In the genomic region with DNA sequence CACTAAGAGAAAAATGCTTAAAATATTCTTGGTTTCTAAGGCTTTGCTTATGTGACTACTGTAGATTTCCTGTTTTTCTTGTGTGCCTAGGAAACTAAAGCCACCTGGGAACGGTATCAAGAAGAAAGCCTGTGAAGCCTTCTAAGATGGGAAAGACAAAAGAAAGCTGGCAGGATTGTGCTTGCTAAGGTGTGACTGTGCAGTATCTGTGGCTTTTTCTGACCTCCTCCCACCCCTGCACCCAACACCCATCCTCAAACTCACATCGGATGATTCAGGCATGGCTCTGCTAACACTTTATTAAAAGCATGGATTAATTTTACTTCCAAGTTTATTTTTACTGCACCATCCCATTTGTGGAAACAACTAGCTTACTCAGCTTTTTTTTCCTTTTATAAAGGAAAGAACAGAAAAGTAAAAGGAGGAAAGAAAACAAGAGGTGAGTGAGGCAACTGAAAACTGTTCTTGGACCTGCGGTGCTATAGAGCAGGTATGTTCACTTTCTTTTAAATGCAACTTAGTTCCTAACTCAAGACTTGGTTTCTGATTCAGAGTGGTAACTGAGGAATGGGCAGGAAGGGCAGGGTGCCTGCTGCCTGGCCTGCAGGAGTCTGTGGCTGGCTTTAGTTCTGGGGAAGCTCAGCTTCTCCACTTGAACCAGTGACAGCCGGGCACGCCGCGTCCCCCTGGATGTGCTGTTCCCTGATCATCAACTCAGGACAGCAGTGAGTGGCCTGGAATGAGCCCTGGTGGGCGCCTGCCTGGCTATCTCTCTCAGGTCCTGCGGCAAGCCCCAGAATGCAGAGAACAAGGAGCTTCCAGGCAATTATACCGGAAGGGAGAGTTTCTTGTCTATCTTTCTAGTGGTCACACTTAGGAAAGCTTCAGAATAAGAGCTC, we compare ENCODE assay signal across 10 cellular contexts. TPM values are rescaled to one million over a fixed set of nuclear protein-coding genes. Genes with fewer than 3 reads are reported as not detected.
A peak's percentile ranks its signal among the peaks of the same experiment; 100 is the strongest.
DNase-seq lines count a peak whose midpoint lies in the region; ATAC-seq and TF ChIP-seq lines count a peak whose summit lies in the region.
"Had no signal": no experiment of that assay in that cellular context is flagged by ENCODE, and none has a peak within 500 bp of the region (broad histone marks: within the 10 kb centered on the region; RNA-seq: fewer than 3 reads in every experiment).

A gene with protein sequence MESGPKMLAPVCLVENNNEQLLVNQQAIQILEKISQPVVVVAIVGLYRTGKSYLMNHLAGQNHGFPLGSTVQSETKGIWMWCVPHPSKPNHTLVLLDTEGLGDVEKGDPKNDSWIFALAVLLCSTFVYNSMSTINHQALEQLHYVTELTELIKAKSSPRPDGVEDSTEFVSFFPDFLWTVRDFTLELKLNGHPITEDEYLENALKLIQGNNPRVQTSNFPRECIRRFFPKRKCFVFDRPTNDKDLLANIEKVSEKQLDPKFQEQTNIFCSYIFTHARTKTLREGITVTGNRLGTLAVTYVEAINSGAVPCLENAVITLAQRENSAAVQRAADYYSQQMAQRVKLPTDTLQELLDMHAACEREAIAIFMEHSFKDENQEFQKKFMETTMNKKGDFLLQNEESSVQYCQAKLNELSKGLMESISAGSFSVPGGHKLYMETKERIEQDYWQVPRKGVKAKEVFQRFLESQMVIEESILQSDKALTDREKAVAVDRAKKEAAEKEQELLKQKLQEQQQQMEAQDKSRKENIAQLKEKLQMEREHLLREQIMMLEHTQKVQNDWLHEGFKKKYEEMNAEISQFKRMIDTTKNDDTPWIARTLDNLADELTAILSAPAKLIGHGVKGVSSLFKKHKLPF (plus strand): TSS at position 422 of the 899 bp plus-strand sequence. CDS start 4,493 bp downstream, outside the sequence.

- H3K27ac Mint-ChIP-seq in activated CD4-positive, alpha-beta T cell treated with anti-CD3 and anti-CD28 coated beads, Interleukin-2, amount 10 ng/mL, durations not matched to agents 7 days and 5 days = peak within 1 kb of the TSS; percentile 87
- H3K27ac Mint-ChIP-seq in stimulated activated naive B cell treated with anti-CD40 and anti-IgM and Interleukin-4, amounts not matched to agents 10 μg/mL and 1 μg/mL and 100 μg/mL, for 72 hours = no peak within 1 kb of the TSS

- POLR2A ChIA-PET in activated CD4-positive, alpha-beta T cell treated with anti-CD3 and anti-CD28 coated beads, Interleukin-2, amount 10 ng/mL, durations not matched to agents 7 days and 5 days (lab: Charles Lee) = interaction anchor here (0.5 to 0.7 kb wide), 2 partner anchors 10 to 261 kb away, joined by 3 read pairs; no protein-coding TSS in a partner anchor

- H3K4me1 ChIP-seq in mammary epithelial cell (ENCODE audit: insufficient read depth, low read length) = peaks cover 26% of the 10 kb centered on the region
- peaks cover 7% of the 10 kb centered on the region for H3K4me1 ChIP-seq in effector memory CD4-positive, alpha-beta T cell (ENCODE audit: control insufficient read depth, insufficient read depth, low read length, poor library complexity, severe bottlenecking)

- 37% methylated on average over 10 of the region's 10 CpGs for WGBS in mammary epithelial cell (ENCODE audit: low coverage, missing lambda C conversion rate)

- no TSS peak for BruUV-seq in mammary epithelial cell (replicated peaks; lab: Mats Ljungman, UMichigan)

- no peak for DNase-seq in activated CD4-positive, alpha-beta T cell treated with anti-CD3 and anti-CD28 coated beads, Interleukin-2, amount 10 ng/mL, durations not matched to agents 7 days and 5 days
- DNase-seq in activated CD4-positive, alpha-beta T cell treated with anti-CD3 and anti-CD28 coated beads, Interleukin-2, amount 50 U/mL, for 4 hours = no peak
- DNase-seq in mammary epithelial cell (peak; percentile 92), cortex of kidney (lab: John Stamatoyannopoulos, UW) (no peak), NCI-H774 (lab: John Stamatoyannopoulos, UW) (no peak)
- DNase-seq in stimulated activated naive B cell treated with anti-CD40 and anti-IgM and Interleukin-4, amounts not matched to agents 10 μg/mL and 1 μg/mL and 100 μg/mL, for 72 hours = no peak
- DNase-seq in effector memory CD4-positive, alpha-beta T cell = no peak
- DNase-seq: activated CD8-positive, alpha-beta memory T cell treated with anti-CD3 and anti-CD28 coated beads for 24 hours had no signal

- CTCF ChIA-PET in activated CD4-positive, alpha-beta T cell treated with anti-CD3 and anti-CD28 coated beads, Interleukin-2, amount 10 ng/mL, durations not matched to agents 7 days and 5 days (lab: Charles Lee) = interaction anchor here (0.6 to 1.9 kb wide), 7 partner anchors 44 to 278 kb away, joined by 3 to 9 read pairs (median 4); no protein-coding TSS in a partner anchor
- CTCF ChIA-PET in mammary epithelial cell (lab: Charles Lee; ENCODE audit: low non-redundant PET) = interaction anchor here (0.6 to 0.8 kb wide), 4 partner anchors 43 to 341 kb away, joined by 3 to 5 read pairs (median 3); a partner anchor contains a TSS

- in situ Hi-C loops in mammary epithelial cell (cut with MboI; ENCODE audit: low sequenced_read_pairs in 2 of 2) = loop anchor here in 1 of 2 donors (5.0 to 10.0 kb wide), 2 partner anchors 88 to 259 kb away; no protein-coding TSS in a partner anchor

- H2AFZ ChIP-seq in mammary epithelial cell (ENCODE audit: low read depth, low read length) = peak within 1 kb of the TSS; percentile 92

- peaks cover 24% of the 10 kb centered on the region for H3K4me1 Mint-ChIP-seq in activated CD4-positive, alpha-beta T cell treated with anti-CD3 and anti-CD28 coated beads, Interleukin-2, amount 10 ng/mL, durations not matched to agents 7 days and 5 days
- peaks cover 4 to 13% of the 10 kb centered on the region in 2 donors for H3K4me1 Mint-ChIP-seq in stimulated activated naive B cell treated with anti-CD40 and anti-IgM and Interleukin-4, amounts not matched to agents 10 μg/mL and 1 μg/mL and 100 μg/mL, for 72 hours

- no peaks in the 10 kb centered on the region for H3K9me3 ChIP-seq in mammary epithelial cell (replicated peaks; ENCODE audit: insufficient read depth, low read length)
- H3K9me3 ChIP-seq in effector memory CD4-positive, alpha-beta T cell (ENCODE audit: control insufficient read depth, low read length) = no peaks in the 10 kb centered on the region

- no peaks in the 10 kb centered on the region for H4K20me1 ChIP-seq in mammary epithelial cell (ENCODE audit: insufficient read depth, low read length)

- intact Hi-C loops in mammary epithelial cell (cut with micrococcal nuclease) = loop anchor here (1.0 kb wide), 2 partner anchors 87 to 91 kb away; no protein-coding TSS in a partner anchor

- H3K9me3 Mint-ChIP-seq in activated CD4-positive, alpha-beta T cell treated with anti-CD3 and anti-CD28 coated beads, Interleukin-2, amount 10 ng/mL, durations not matched to agents 7 days and 5 days = peaks cover 3% of the 10 kb centered on the region
- no peaks in the 10 kb centered on the region for H3K9me3 Mint-ChIP-seq in stimulated activated naive B cell treated with anti-CD40 and anti-IgM and Interleukin-4, amounts not matched to agents 10 μg/mL and 1 μg/mL and 100 μg/mL, for 72 hours

- no peaks in the 10 kb centered on the region for H3K36me3 ChIP-seq in mammary epithelial cell (ENCODE audit: insufficient read depth, low read length)
- no peaks in the 10 kb centered on the region for H3K36me3 ChIP-seq in effector memory CD4-positive, alpha-beta T cell (ENCODE audit: control insufficient read depth, insufficient read depth, low read length)

- H3K4me3 Mint-ChIP-seq in activated CD4-positive, alpha-beta T cell treated with anti-CD3 and anti-CD28 coated beads, Interleukin-2, amount 10 ng/mL, durations not matched to agents 7 days and 5 days = peak within 1 kb of the TSS; percentile 45
- H3K4me3 Mint-ChIP-seq in stimulated activated naive B cell treated with anti-CD40 and anti-IgM and Interleukin-4, amounts not matched to agents 10 μg/mL and 1 μg/mL and 100 μg/mL, for 72 hours = no peak within 1 kb of the TSS

- no peaks in the 10 kb centered on the region for H3K27me3 ChIP-seq in mammary epithelial cell (ENCODE audit: insufficient read depth, low read length)
- H3K27me3 ChIP-seq in effector memory CD4-positive, alpha-beta T cell (replicated peaks; ENCODE audit: control insufficient read depth, insufficient read depth, low read length, poor library complexity, severe bottlenecking) = no peaks in the 10 kb centered on the region

- TF ChIP-seq CTCF in mammary epithelial cell (conservative IDR thresholded peaks at IDR 0.05 in 1 of 2, IDR thresholded peaks at IDR 0.05 in 1 of 2; ENCODE audit: extremely low read depth in 1 of 2, insufficient read depth in 1 of 2, low read depth in 1 of 2, low read length in 2 of 2) = no peak

- peak; percentile 24 for ATAC-seq in HG03342 (IDR thresholded peaks at IDR 0.05; ENCODE audit: unreplicated experiment)
- ATAC-seq in stimulated activated naive B cell treated with anti-CD40 and anti-IgM and Interleukin-4, amounts not matched to agents 10 μg/mL and 1 μg/mL and 100 μg/mL, for 72 hours (replicated peaks) = peak; percentile 27 to 34

- H3K27me3 Mint-ChIP-seq in activated CD4-positive, alpha-beta T cell treated with anti-CD3 and anti-CD28 coated beads, Interleukin-2, amount 10 ng/mL, durations not matched to agents 7 days and 5 days = peaks cover 9% of the 10 kb centered on the region
- H3K27me3 Mint-ChIP-seq in stimulated activated naive B cell treated with anti-CD40 and anti-IgM and Interleukin-4, amounts not matched to agents 10 μg/mL and 1 μg/mL and 100 μg/mL, for 72 hours = no peaks in the 10 kb centered on the region

- H3K79me2 ChIP-seq in mammary epithelial cell (ENCODE audit: insufficient read depth, low read length) = peaks cover 3% of the 10 kb centered on the region

- peak within 1 kb of the TSS; percentile 75 for H3K9ac ChIP-seq in mammary epithelial cell (ENCODE audit: insufficient read depth, low read length)

- dilution Hi-C loops in mammary epithelial cell (cut with HindIII; ENCODE audit: low sequenced_read_pairs) = loop anchor here (5.0 kb wide), 1 partner anchor 83 kb away; no protein-coding TSS in a partner anchor

- H3K4me3 ChIP-seq in mammary epithelial cell (replicated peaks in 1 of 3; ENCODE audit: insufficient read depth in 1 of 3, low read depth in 2 of 3, low read length in 3 of 3) = peak within 1 kb of the TSS; percentile 24 to 57 (median 44)
- no peak within 1 kb of the TSS for H3K4me3 ChIP-seq in effector memory CD4-positive, alpha-beta T cell (ENCODE audit: insufficient read depth, low read depth, low read length, poor library complexity, severe bottlenecking)

- peaks cover 6% of the 10 kb centered on the region for H3K36me3 Mint-ChIP-seq in activated CD4-positive, alpha-beta T cell treated with anti-CD3 and anti-CD28 coated beads, Interleukin-2, amount 10 ng/mL, durations not matched to agents 7 days and 5 days (ENCODE audit: low read depth)
- H3K36me3 Mint-ChIP-seq in stimulated activated naive B cell treated with anti-CD40 and anti-IgM and Interleukin-4, amounts not matched to agents 10 μg/mL and 1 μg/mL and 100 μg/mL, for 72 hours = no peaks in the 10 kb centered on the region

- H3K27ac ChIP-seq in mammary epithelial cell (ENCODE audit: insufficient read depth, low read depth, low read length) = peak within 1 kb of the TSS; percentile 96
- H3K27ac ChIP-seq in effector memory CD4-positive, alpha-beta T cell (ENCODE audit: insufficient read depth, low read length, poor library complexity, severe bottlenecking) = no peak within 1 kb of the TSS

- peak within 1 kb of the TSS; percentile 74 for H3K4me2 ChIP-seq in mammary epithelial cell (ENCODE audit: insufficient read depth, low read depth, low read length)

RNA-seq across cellular contexts. Expression of the gene that starts here (rescaled TPM):
- total RNA-seq in activated CD4-positive, alpha-beta T cell treated with anti-CD3 and anti-CD28 coated beads, Interleukin-2, amount 10 ng/mL, durations not matched to agents 7 days and 5 days = under 1 TPM; 0.27 to 0.31 TPM
- total RNA-seq in mammary epithelial cell = 1 to 10 TPM; 3.7 to 7.0 TPM
- 4.6 TPM for polyA plus RNA-seq in mammary epithelial cell
- 9.5 TPM for polyA minus RNA-seq in mammary epithelial cell
- polyA plus RNA-seq: neural cell had no signal
